ENCODE assay signal across 11 cellular contexts in the genomic region with DNA sequence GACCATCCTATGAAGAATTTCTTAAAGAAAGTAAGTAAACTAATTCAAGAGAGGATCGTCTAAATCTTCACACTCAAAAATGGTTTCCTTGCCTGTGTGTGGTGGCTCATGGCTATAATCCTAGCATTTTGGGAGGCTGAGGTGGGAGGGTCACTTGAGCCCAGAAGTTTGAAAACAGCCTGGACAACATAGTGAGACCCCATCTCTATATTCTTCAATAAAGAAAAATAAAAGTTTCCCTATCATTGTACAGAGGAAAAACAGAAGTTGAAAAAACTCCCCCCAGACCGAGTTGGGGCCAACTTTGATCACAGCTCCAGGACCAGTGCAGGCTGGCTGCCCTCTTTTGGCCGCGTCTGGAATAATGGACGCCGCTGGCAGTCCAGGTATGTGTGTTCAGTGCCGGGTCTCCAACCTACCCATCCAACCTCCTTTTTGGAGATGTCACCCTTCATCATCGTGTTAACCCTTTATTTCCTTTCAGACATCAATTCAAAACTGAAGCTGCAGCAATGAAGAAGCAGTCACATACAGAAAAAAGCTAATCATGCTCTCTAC. TPM values are rescaled to one million over a fixed set of nuclear protein-coding genes. Genes with fewer than 3 reads are reported as not detected.
A peak's percentile ranks its signal among the peaks of the same experiment; 100 is the strongest.
DNase-seq lines count a peak whose midpoint lies in the region; ATAC-seq and TF ChIP-seq lines count a peak whose summit lies in the region.
"Had no signal": no experiment of that assay in that cellular context is flagged by ENCODE, and none has a peak within 500 bp of the region (broad histone marks: within the 10 kb centered on the region; RNA-seq: fewer than 3 reads in every experiment).

No MANE protein-coding gene starts in this region.

- H3K27me3 Mint-ChIP-seq in osteocyte (ENCODE audit: unreplicated experiment): no peaks in the 10 kb centered on the region

- H4K20me1 ChIP-seq in PC-9 (ENCODE audit: insufficient read depth): peaks cover 38% of the 10 kb centered on the region

- peak; percentile 42; the same call in 1 of the 2 replicates for TF ChIP-seq CTCF in PC-9 (conservative IDR thresholded peaks at IDR 0.05)
- peak; percentile 15 for TF ChIP-seq CTCF in cardiac fibroblast (IDR thresholded peaks at IDR 0.05; ENCODE audit: low read depth, low read length)
- TF ChIP-seq CTCF in osteocyte (IDR thresholded peaks at IDR 0.05): peak; percentile 14
- TF ChIP-seq CTCF in testis (IDR thresholded peaks at IDR 0.05): no peak
- no peak for TF ChIP-seq CTCF in lower lobe of right lung (IDR thresholded peaks at IDR 0.05)

- no peak overlapping the region; the same call in 1 of the 2 replicates for H3K4me3 ChIP-seq in PC-9
- no peak overlapping the region for H3K4me3 ChIP-seq in cardiac fibroblast (replicated peaks in 1 of 2; ENCODE audit: low read depth in 2 of 2, low read length in 2 of 2)
- H3K4me3 ChIP-seq in testis: no peak overlapping the region
- H3K4me3 ChIP-seq in lower lobe of right lung: no peak overlapping the region
- H3K4me3 ChIP-seq: SJSA1 had no signal

- H3K27me3 ChIP-seq in PC-9 (ENCODE audit: insufficient read depth, low read depth) (no peaks in the 10 kb centered on the region), testis (no peaks in the 10 kb centered on the region), lower lobe of right lung (ENCODE audit: low read depth) (no peaks in the 10 kb centered on the region)
- H3K27me3 ChIP-seq: SJSA1 had no signal

- peaks cover 55% of the 10 kb centered on the region for H3K79me2 ChIP-seq in PC-9 (ENCODE audit: low read depth)

- intact Hi-C loops in PC-9 (cut with micrococcal nuclease; ENCODE audit: unreplicated experiment) (loop anchor here (5.0 kb wide), 2 partner anchors 182 to 307 kb away; no protein-coding TSS in a partner anchor), testis (cut with DNase I; ENCODE audit: low total_unique reads) (no loop called here), lower lobe of right lung (cut with DNase I) (no loop called here)

- peak overlapping the region; percentile 47 for H3K27ac Mint-ChIP-seq in osteocyte (ENCODE audit: unreplicated experiment)

- H3K4me1 Mint-ChIP-seq in osteocyte (ENCODE audit: unreplicated experiment): peaks cover 23% of the 10 kb centered on the region

- DNase-seq in NCI-H82 (lab: John Stamatoyannopoulos, UW) (peak; percentile 23), NCI-H82 treated with DMSO at 0.1 percent for 48 hours (lab: John Stamatoyannopoulos, UW; ENCODE audit: unreplicated experiment) (no peak), PC-9 (peak in 1 of 2 experiments; percentile 24), cardiac fibroblast (ENCODE audit: low read depth in 2 of 2) (no peak), osteocyte (ENCODE audit: extremely low spot score, unreplicated experiment) (no peak), testis (no peak), A172 (ENCODE audit: low spot score) (no peak), lower lobe of right lung (no peak)
- DNase-seq: erythroblast had no signal

- TF ChIP-seq POLR2A in testis (IDR thresholded peaks at IDR 0.05): no peak

- CTCF ChIA-PET in PC-9 (lab: Charles Lee): no interaction called here

- peaks cover 31% of the 10 kb centered on the region for H3K36me3 Mint-ChIP-seq in osteocyte (ENCODE audit: unreplicated experiment)

- H3K4me1 ChIP-seq in PC-9 (replicated peaks; ENCODE audit: insufficient read depth) (peaks cover 23% of the 10 kb centered on the region), testis (peaks cover 13% of the 10 kb centered on the region), lower lobe of right lung (peaks cover 30% of the 10 kb centered on the region)

- H3F3A ChIP-seq in PC-9 (ENCODE audit: insufficient read depth, low read depth): peaks cover 90% of the 10 kb centered on the region

- BruUV-seq in PC-9 (replicated peaks; lab: Mats Ljungman, UMichigan): no TSS peak

- H3K36me3 ChIP-seq in PC-9 (ENCODE audit: low read depth) (peaks cover 47% of the 10 kb centered on the region), testis (ENCODE audit: low read depth, missing control alignments) (no peaks in the 10 kb centered on the region), lower lobe of right lung (peaks cover 69% of the 10 kb centered on the region)

- no peak overlapping the region; the same call in 1 of the 2 replicates for H3K4me2 ChIP-seq in PC-9

- no peaks in the 10 kb centered on the region for H3K9me2 ChIP-seq in PC-9 (ENCODE audit: insufficient read depth)

- 67 to 70% methylated on average over 8 of the region's 8 CpGs for WGBS in testis, 2 donors

- H2AFZ ChIP-seq in PC-9: no peak overlapping the region

- no peaks in the 10 kb centered on the region for H3K9me3 Mint-ChIP-seq in osteocyte (ENCODE audit: unreplicated experiment)

- POLR2A ChIA-PET in PC-9 (lab: Charles Lee; ENCODE audit: unreplicated experiment): interaction anchor here (0.6 kb wide), 2 partner anchors 103 to 326 kb away, joined by 5 to 6 read pairs; no protein-coding TSS in a partner anchor

- H3K9me3 ChIP-seq in PC-9 (ENCODE audit: insufficient read depth, low read depth): no peaks in the 10 kb centered on the region
- H3K9me3 ChIP-seq in testis: no peaks in the 10 kb centered on the region
- H3K9me3 ChIP-seq in lower lobe of right lung: no peaks in the 10 kb centered on the region
- H3K9me3 ChIP-seq: SJSA1 had no signal

- peak overlapping the region; percentile 24; the same call in 1 of the 2 replicates for H3K27ac ChIP-seq in PC-9
- no peak overlapping the region for H3K27ac ChIP-seq in testis
- H3K27ac ChIP-seq in lower lobe of right lung: no peak overlapping the region
- H3K27ac ChIP-seq: SJSA1 had no signal

- no peak for ATAC-seq in lower lobe of right lung
- ATAC-seq: sciatic nerve had no signal

- peak overlapping the region; percentile 27 for H3K4me3 Mint-ChIP-seq in osteocyte (ENCODE audit: unreplicated experiment)

RNA-seq across cellular contexts. Expression of a gene that starts 3.0 kb away (rescaled TPM):
- total RNA-seq in PC-9 (2021): 954 and 984 TPM in 2 replicates
- 933 and 949 TPM in 2 replicates for total RNA-seq in osteocyte
- 100 to 1,000 TPM; 654 to 873 TPM for total RNA-seq in testis
- 642 TPM for polyA plus RNA-seq in testis (ENCODE audit: insufficient read depth, low read depth, low replicate concordance)
- 789 and 797 TPM in 2 replicates for total RNA-seq in A172 (2014; rRNA removed; shearing (Covaris generic))
- 878 TPM for total RNA-seq in lower lobe of right lung

RNA-seq across cellular contexts. Expression of a gene that starts 3.4 kb away (rescaled TPM):
- total RNA-seq in PC-9 (2021): 49.2 and 51.4 TPM in 2 replicates
- total RNA-seq in osteocyte: 71.4 and 75.3 TPM in 2 replicates
- 100 to 1,000 TPM in 1 of 2 donors, 10 to 100 TPM in 1; 81.4 to 108 TPM for total RNA-seq in testis
- polyA plus RNA-seq in testis (ENCODE audit: insufficient read depth, low read depth, low replicate concordance): 116 TPM
- 57.9 and 83.5 TPM in 2 replicates for total RNA-seq in A172 (2014; rRNA removed; shearing (Covaris generic))
- 49.7 TPM for total RNA-seq in lower lobe of right lung

RNA-seq across cellular contexts. Expression of a gene that starts 15.5 kb away (rescaled TPM):
- total RNA-seq in PC-9 (2021) (23.2 and 24.3 TPM in 2 replicates), osteocyte (15.6 and 16.3 TPM in 2 replicates), testis (10 to 100 TPM; 23.8 to 27.7 TPM), lower lobe of right lung (13.2 TPM)
- polyA plus RNA-seq in testis (ENCODE audit: insufficient read depth, low read depth, low replicate concordance): 26.0 TPM
- 5.0 and 7.5 TPM in 2 replicates for total RNA-seq in A172 (2014; rRNA removed; shearing (Covaris generic))

RNA-seq across cellular contexts. Expression of a gene that starts 17.2 kb away (rescaled TPM):
- total RNA-seq in PC-9 (2021) (61.7 and 73.9 TPM in 2 replicates), osteocyte (31.6 and 32.7 TPM in 2 replicates), testis (10 to 100 TPM; 54.8 to 74.9 TPM), lower lobe of right lung (51.0 TPM)
- 16.6 TPM for polyA plus RNA-seq in testis (ENCODE audit: insufficient read depth, low read depth, low replicate concordance)
- 24.9 and 45.6 TPM in 2 replicates for total RNA-seq in A172 (2014; rRNA removed; shearing (Covaris generic))

RNA-seq across cellular contexts. Expression of a gene that starts 41.9 kb away (rescaled TPM):
- total RNA-seq in PC-9 (2021) (92.0 and 117 TPM in 2 replicates), osteocyte (168 TPM in 2 replicates), testis (100 to 1,000 TPM; 126 to 127 TPM), lower lobe of right lung (115 TPM)
- polyA plus RNA-seq in testis (ENCODE audit: insufficient read depth, low read depth, low replicate concordance): 209 TPM
- 112 and 125 TPM in 2 replicates for total RNA-seq in A172 (2014; rRNA removed; shearing (Covaris generic))

Comparison
In these comparisons a context has a peak if more than half of its experiments do, and no peak if none do; other contexts are left out.
1. CTCF ChIP-seq: peak in PC-9 (single experiment), cardiac fibroblast (single experiment) and osteocyte (single experiment); none in testis (0 of 3) and lower lobe of right lung (single experiment).